ENCODE assay signal across 8 cellular contexts in genomic region chr1:869499-870244, GRCh38. TPM values are rescaled to one million over a fixed set of nuclear protein-coding genes. Genes with fewer than 3 reads are reported as not detected.
DNase-seq lines count a peak whose midpoint lies in the region; ATAC-seq and TF ChIP-seq lines count a peak whose summit lies in the region.

No MANE protein-coding gene starts in this region.

- no peaks in the 10 kb centered on the region for H3K79me2 ChIP-seq in PC-3 (ENCODE audit: low read length)

- H3F3A ChIP-seq in PC-3 (ENCODE audit: low read length, unreplicated experiment) = no peaks in the 10 kb centered on the region

- TF ChIP-seq CTCF in PC-3 (conservative IDR thresholded peaks at IDR 0.05; ENCODE audit: low read depth, low read length) (peak; percentile 58), nephron progenitor cell (IDR thresholded peaks at IDR 0.05) (peak; percentile 67)

- H3K27me3 Mint-ChIP-seq in nephron progenitor cell (ENCODE audit: low read depth, poor library complexity) = peaks cover 95% of the 10 kb centered on the region

- peak overlapping the region; percentile 43 for H2AFZ ChIP-seq in PC-3 (ENCODE audit: low read length)

- H4K20me1 ChIP-seq in PC-3 (ENCODE audit: low read length) = no peaks in the 10 kb centered on the region

- POLR2A ChIA-PET in PC-3 (lab: Charles Lee; ENCODE audit: unreplicated experiment) = no interaction called here

- no peaks in the 10 kb centered on the region for H3K4me1 Mint-ChIP-seq in nephron progenitor cell

- no peak overlapping the region for H3K4me3 Mint-ChIP-seq in nephron progenitor cell

- peak overlapping the region; percentile 42 for H3K4me2 ChIP-seq in PC-3 (ENCODE audit: low read length)

- no peaks in the 10 kb centered on the region for H3K9me2 ChIP-seq in PC-3 (replicated peaks; ENCODE audit: low read length)

- no peak overlapping the region for H3K4me3 ChIP-seq in PC-3 (ENCODE audit: low read length)

- peaks cover 3% of the 10 kb centered on the region for H3K9me3 Mint-ChIP-seq in nephron progenitor cell

- no peaks in the 10 kb centered on the region for H3K4me1 ChIP-seq in PC-3 (ENCODE audit: insufficient read depth, low read length)

- H3K27ac Mint-ChIP-seq in nephron progenitor cell = no peak overlapping the region

- BruUV-seq in PC-3 (replicated peaks; lab: Mats Ljungman, UMichigan) = no TSS peak

- H3K9ac ChIP-seq in PC-3 (ENCODE audit: low read length) = no peak overlapping the region

- no peaks in the 10 kb centered on the region for H3K36me3 ChIP-seq in PC-3 (ENCODE audit: low read depth, low read length)

- CTCF ChIA-PET in PC-3 (lab: Charles Lee) = no interaction called here

- DNase-seq in Ammon's horn (ENCODE audit: low spot score) (peak; percentile 51), H4 (ENCODE audit: low spot score) (peak; percentile 32), PC-3 (peak; percentile 64), activated T-cell treated with anti-CD3 and anti-CD28 coated beads for 4 hours (peak; percentile 79), nephron progenitor cell (peak; percentile 87)
- DNase-seq in stimulated activated naive CD4-positive, alpha-beta T cell (lab: John Stamatoyannopoulos, UW) = peak; percentile 67 to 86 (median 82)

- H3K27ac ChIP-seq in PC-3 (ENCODE audit: low read length) = no peak overlapping the region

- H3K36me3 Mint-ChIP-seq in nephron progenitor cell (ENCODE audit: low read depth) = no peaks in the 10 kb centered on the region

- H3K27me3 ChIP-seq in PC-3 (ENCODE audit: low read length) = no peaks in the 10 kb centered on the region

- intact Hi-C loops in PC-3 (cut with micrococcal nuclease) = no loop called here

- H3K9me3 ChIP-seq in PC-3 (ENCODE audit: low read length) = no peaks in the 10 kb centered on the region

- ATAC-seq in PC-3 (peak; percentile 85), esophagus mucosa (peak; percentile 75), GM21528 (IDR thresholded peaks at IDR 0.05; ENCODE audit: low FRiP score, unreplicated experiment) (no peak)

RNA-seq across cellular contexts. Expression of gene SAMD11, which starts 54.1 kb away (rescaled TPM):
- total RNA-seq in H4 (2014; rRNA removed; shearing (Covaris generic)) = 39.7 and 116 TPM in 2 replicates
- 2.7 and 5.8 TPM in 2 replicates for total RNA-seq in PC-3 (2014; rRNA removed)
- total RNA-seq in esophagus mucosa = 0.52 TPM

Comparison
In these comparisons a context has a peak if more than half of its experiments do, and no peak if none do; other contexts are left out.
1. DNase-seq: peak in every context shown above with its lines; median percentile 87 in nephron progenitor cell; 82 in stimulated activated naive CD4-positive, alpha-beta T cell; 79 in activated T-cell treated with anti-CD3 and anti-CD28 coated beads for 4 hours; 64 in PC-3; 51 in Ammon's horn; 32 in H4.